ENCODE assay signal across 21 cellular contexts in the genomic region with DNA sequence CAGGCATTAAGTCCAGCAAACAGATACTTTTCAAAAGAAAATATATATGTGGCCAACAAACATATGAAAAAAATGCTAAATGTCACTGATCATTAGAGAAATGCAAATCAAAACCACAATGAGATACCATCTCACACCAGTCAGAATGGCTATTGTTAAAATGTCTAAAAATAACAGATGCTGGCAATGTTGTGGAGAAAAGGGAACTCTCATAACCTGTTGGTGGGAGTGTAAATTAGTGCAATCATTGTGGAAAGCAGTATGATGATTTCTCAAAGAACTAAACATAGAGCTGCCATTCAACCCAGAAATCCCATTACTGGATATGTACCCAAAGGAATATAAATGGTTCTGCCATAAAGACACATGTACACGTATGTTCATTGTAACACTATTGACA. TPM values are rescaled to one million over a fixed set of nuclear protein-coding genes. Genes with fewer than 3 reads are reported as not detected.
A peak's percentile ranks its signal among the peaks of the same experiment; 100 is the strongest.
DNase-seq lines count a peak whose midpoint lies in the region; ATAC-seq, FAIRE-seq and TF ChIP-seq lines count a peak whose summit lies in the region.
"Had no signal": no experiment of that assay in that cellular context is flagged by ENCODE, and none has a peak within 500 bp of the region (broad histone marks: within the 10 kb centered on the region; RNA-seq: fewer than 3 reads in every experiment).

No MANE protein-coding gene starts in this region.

- WGBS in GM12878 (ENCODE audit: insufficient coverage, insufficient replicate concordance, low lambda C conversion rate, missing lambda C conversion rate), result 92% methylated on average over 1 of the region's 1 CpG
- WGBS in suprapubic skin, result 91% methylated on average over 1 of the region's 1 CpG

- CTCF ChIA-PET in GM12878 (lab: Yijun Ruan, JAX), result interaction anchor here (0.8 to 5.6 kb wide), 11 partner anchors 9 to 488 kb away, joined by 3 to 53 read pairs (median 5); a partner anchor contains a TSS

- H3K27ac ChIP-seq in GM12878 (ENCODE audit: control insufficient read depth, insufficient read depth) (no peak overlapping the region), suprapubic skin (no peak overlapping the region)
- H3K27ac ChIP-seq: brain microvascular endothelial cell, epithelial cell of prostate, right lobe of liver, thoracic aorta had no signal

- no peak overlapping the region for H3K9ac ChIP-seq in GM12878 (ENCODE audit: control insufficient read depth, insufficient read depth, low read length)

- no peaks in the 10 kb centered on the region; the same call in 2 of the 3 replicates for H3K9me3 ChIP-seq in GM12878 (replicated peaks; ENCODE audit: control insufficient read depth, insufficient read depth, low read length)
- H3K9me3 ChIP-seq in suprapubic skin, result no peaks in the 10 kb centered on the region
- H3K9me3 ChIP-seq in mucosa of descending colon, result no peaks in the 10 kb centered on the region
- H3K9me3 ChIP-seq: MG63, thoracic aorta had no signal

- no peak for TF ChIP-seq RAD21 in GM12878 (IDR thresholded peaks at IDR 0.05; ENCODE audit: insufficient read depth, low read depth, low read length)

- H4K20me1 ChIP-seq in GM12878 (ENCODE audit: control insufficient read depth, insufficient read depth), result no peaks in the 10 kb centered on the region

- no peak overlapping the region for H2AFZ ChIP-seq in GM12878 (ENCODE audit: control insufficient read depth, low read depth, low read length)

- in situ Hi-C loops in GM12878 (cut with MboI), result no loop called here

- RAD21 ChIA-PET in GM12878 (lab: Charles Lee; ENCODE audit: unreplicated experiment), result interaction anchor here (0.7 to 11.1 kb wide), 7 partner anchors 11 to 487 kb away, joined by 3 to 172 read pairs (median 9); a partner anchor contains a TSS

- intact Hi-C loops in GM12878 (cut with micrococcal nuclease; ENCODE audit: unreplicated experiment), result no loop called here
- intact Hi-C loops in mucosa of descending colon (cut with DNase I, micrococcal nuclease), result no loop called here

- TF ChIP-seq CTCF in GM12878 (IDR thresholded peaks at IDR 0.05 in 2 of 3, conservative IDR thresholded peaks at IDR 0.05 in 1 of 3; ENCODE audit: control insufficient read depth in 2 of 3, extremely low read depth in 1 of 3, insufficient read depth in 1 of 3, low read depth in 3 of 3, low read length in 3 of 3) (no peak), suprapubic skin (IDR thresholded peaks at IDR 0.05) (no peak), mucosa of descending colon (IDR thresholded peaks at IDR 0.05) (no peak)

- FAIRE-seq in GM12878 (lab: Jason Lieb, UNC), result no peak

- TF ChIP-seq EP300 in GM12878 (IDR thresholded peaks at IDR 0.05; ENCODE audit: borderline replicate concordance in 1 of 2, control insufficient read depth in 1 of 2, low read depth in 2 of 2, low read length in 2 of 2) (peak in 1 of 2 experiments; percentile 49; a peak in 2 of 4 replicates), suprapubic skin (IDR thresholded peaks at IDR 0.05) (no peak)

- peaks cover 6% of the 10 kb centered on the region; the same call in 1 of the 2 replicates for H3K4me1 ChIP-seq in GM12878 (ENCODE audit: control insufficient read depth, insufficient read depth, low read length)
- H3K4me1 ChIP-seq in suprapubic skin, result no peaks in the 10 kb centered on the region
- no peaks in the 10 kb centered on the region for H3K4me1 ChIP-seq in mucosa of descending colon (ENCODE audit: low read depth)
- H3K4me1 ChIP-seq: right lobe of liver had no signal

- TF ChIP-seq POLR2A in GM12878 (IDR thresholded peaks at IDR 0.05; ENCODE audit: low read depth, low read length) (no peak), suprapubic skin (IDR thresholded peaks at IDR 0.05) (no peak)

- no peak overlapping the region for H3K4me2 ChIP-seq in GM12878 (ENCODE audit: control insufficient read depth, insufficient read depth)

- SMC1A ChIA-PET in GM12878 (lab: Charles Lee; ENCODE audit: uncharacterized antibody, unreplicated experiment), result interaction anchor here (1.2 to 12.1 kb wide), 13 partner anchors 9 to 488 kb away, joined by 3 to 163 read pairs (median 6); no protein-coding TSS in a partner anchor

- H3K4me3 ChIP-seq in GM12878 (no peak overlapping the region), suprapubic skin (no peak overlapping the region), mucosa of descending colon (no peak overlapping the region)
- H3K4me3 ChIP-seq: MG63, right lobe of liver, thoracic aorta had no signal

- peak; percentile 32 for ATAC-seq in GM18520 (IDR thresholded peaks at IDR 0.05; ENCODE audit: unreplicated experiment)
- ATAC-seq in GM21447 (IDR thresholded peaks at IDR 0.05; ENCODE audit: unreplicated experiment), result peak; percentile 63
- ATAC-seq in HG03378 (IDR thresholded peaks at IDR 0.05; ENCODE audit: unreplicated experiment), result peak; percentile 59
- ATAC-seq in GM12878, result peak; percentile 72
- ATAC-seq in mucosa of descending colon, result no peak
- ATAC-seq: right lobe of liver had no signal

- no peaks in the 10 kb centered on the region; a peak in 1 of 4 replicates for H3K36me3 ChIP-seq in GM12878 (ENCODE audit: control insufficient read depth in 2 of 2, insufficient read depth in 2 of 2, low read length in 1 of 2)
- H3K36me3 ChIP-seq in suprapubic skin, result no peaks in the 10 kb centered on the region
- H3K36me3 ChIP-seq in mucosa of descending colon (ENCODE audit: low read depth), result no peaks in the 10 kb centered on the region
- H3K36me3 ChIP-seq: brain microvascular endothelial cell, right lobe of liver, thoracic aorta had no signal

- BruUV-seq in GM12878 (replicated peaks; lab: Mats Ljungman, UMichigan), result no TSS peak

- DNase-seq in GM12878 (ENCODE audit: low read depth, low spot score) (no peak), hippocampal formation (lab: John Stamatoyannopoulos, UW) (no peak), suprapubic skin (ENCODE audit: low spot score in 2 of 2) (no peak), mucosa of descending colon (no peak)
- DNase-seq: activated gamma-delta T cell treated with Interleukin-2 at 50 U/mL for 16 hours; activated T-cell treated with anti-CD3 and anti-CD28 coated beads, Interleukin-2, amount 50 U/mL, for 1 hour; brain microvascular endothelial cell; CD4-positive, CD25-positive, alpha-beta regulatory T cell; MG63; NCI-H748 treated with DMSO at 0.1 percent for 48 hours; right lobe of liver; RPMI8226; stimulated activated CD4-positive, alpha-beta T cell treated with anti-CD3 and anti-CD28 coated beads, Interleukin-4, amount 100 ng/mL, for 4 hours; stimulated activated naive CD4-positive, alpha-beta T cell treated with Interleukin-2 at 50 U/mL for 16 hours had no signal

- POLR2A ChIA-PET in GM12878 (lab: Charles Lee), result interaction anchor here (0.7 to 1.7 kb wide), 4 partner anchors 22 to 440 kb away, joined by 3 to 7 read pairs (median 4); no protein-coding TSS in a partner anchor

- peaks cover 56% of the 10 kb centered on the region for H3K79me2 ChIP-seq in GM12878 (ENCODE audit: control insufficient read depth, insufficient read depth, low read length)

- H3K27me3 ChIP-seq in GM12878 (replicated peaks in 1 of 2; ENCODE audit: control insufficient read depth in 2 of 2, insufficient read depth in 2 of 2, low read length in 1 of 2), result no peaks in the 10 kb centered on the region
- H3K27me3 ChIP-seq in suprapubic skin, result no peaks in the 10 kb centered on the region
- H3K27me3 ChIP-seq: brain microvascular endothelial cell, MG63, right lobe of liver had no signal

TF ChIP-seq in GM12878, 131 proteins besides CTCF, POLR2A, EP300 and RAD21 (continues in another document):
- TF ChIP-seq, protein P1, sequence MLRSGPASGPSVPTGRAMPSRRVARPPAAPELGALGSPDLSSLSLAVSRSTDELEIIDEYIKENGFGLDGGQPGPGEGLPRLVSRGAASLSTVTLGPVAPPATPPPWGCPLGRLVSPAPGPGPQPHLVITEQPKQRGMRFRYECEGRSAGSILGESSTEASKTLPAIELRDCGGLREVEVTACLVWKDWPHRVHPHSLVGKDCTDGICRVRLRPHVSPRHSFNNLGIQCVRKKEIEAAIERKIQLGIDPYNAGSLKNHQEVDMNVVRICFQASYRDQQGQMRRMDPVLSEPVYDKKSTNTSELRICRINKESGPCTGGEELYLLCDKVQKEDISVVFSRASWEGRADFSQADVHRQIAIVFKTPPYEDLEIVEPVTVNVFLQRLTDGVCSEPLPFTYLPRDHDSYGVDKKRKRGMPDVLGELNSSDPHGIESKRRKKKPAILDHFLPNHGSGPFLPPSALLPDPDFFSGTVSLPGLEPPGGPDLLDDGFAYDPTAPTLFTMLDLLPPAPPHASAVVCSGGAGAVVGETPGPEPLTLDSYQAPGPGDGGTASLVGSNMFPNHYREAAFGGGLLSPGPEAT (IDR thresholded peaks at IDR 0.05; ENCODE audit: low read depth), result peak; percentile 52; the same call in 1 of the 2 replicates
- TF ChIP-seq CHD2 (IDR thresholded peaks at IDR 0.05; ENCODE audit: borderline replicate concordance, low read depth, low read length) (no peak), ZNF384 (IDR thresholded peaks at IDR 0.05; ENCODE audit: borderline replicate concordance, low read depth, low read length) (0 out of 2 replicates have a peak, but pooled peaks have one; percentile 26)

RNA-seq across cellular contexts. Expression of a gene that starts 20.6 kb away (rescaled TPM):
- 182 and 288 TPM in 2 replicates for total RNA-seq in GM12878 (2013; cell fraction: nucleolus; rRNA removed)
- total RNA-seq in GM12878 (2014; rRNA removed) (1.9 and 2.9 TPM in 2 replicates), GM12878 (2014; rRNA removed; fragmentation: Illumina TruSeq; extraction: Trizol) (3.2 and 3.3 TPM in 2 replicates), GM12878 (2021) (4.1 and 5.0 TPM in 2 replicates), suprapubic skin (under 1 TPM in 3 of 4 donors, not detected in 1; 0.30 to 0.57 (median 0.42) TPM), mucosa of descending colon (1 to 10 TPM in 1 of 3 donors, under 1 TPM in 2; 0.14 to 2.3 (median 0.17) TPM)
- polyA plus RNA-seq in GM12878 (2011; ENCODE audit: low read depth), result 2.4 TPM
- polyA plus RNA-seq in GM12878 (2011; rRNA removed) (16.2 TPM in 2 replicates), GM12878 (2014; fragmentation: Illumina TruSeq; extraction: Trizol) (3.1 and 3.7 TPM in 2 replicates), GM12878 (2014; fragmentation: Nextera tagmentation; extraction: Ambion mirVana) (1 to 10 TPM in 1 of 2 experiments, under 1 TPM in 1; 0.60 to 1.0 TPM), GM12878 (2014; rRNA removed) (2.6 and 2.7 TPM in 2 replicates), GM12878 (2016; fragmentation: Nextera tagmentation; extraction: Ambion mirVana) (1 to 10 TPM; 3.8 to 3.9 TPM)
- 12.9 and 13.7 TPM in 2 replicates for polyA plus RNA-seq in GM12878 (2011; cell fraction: cytosol; rRNA removed)
- 18.0 and 20.3 TPM in 2 replicates for polyA plus RNA-seq in GM12878 (2011; cell fraction: nucleus; rRNA removed)
- 4.0 and 6.9 TPM in 2 replicates for polyA plus RNA-seq in GM12878 (2012)
- polyA minus RNA-seq in GM12878 (2011; rRNA and poly(A)+ RNA removed), result 43.2 and 62.1 TPM in 2 replicates
- 7.8 and 14.7 TPM in 2 replicates for polyA minus RNA-seq in GM12878 (2011; cell fraction: cytosol; rRNA and poly(A)+ RNA removed)
- 72.7 and 118 TPM in 2 replicates for polyA minus RNA-seq in GM12878 (2011; cell fraction: nucleus; rRNA and poly(A)+ RNA removed)
- total RNA-seq: HT-29, lung microvascular endothelial cell had no signal
